8 cellular contexts compared by ENCODE assay signal in genomic region chr1:9317591-9318331, GRCh38. TPM values are rescaled to one million over a fixed set of nuclear protein-coding genes. Genes with fewer than 3 reads are reported as not detected.
A peak's percentile ranks its signal among the peaks of the same experiment; 100 is the strongest.
DNase-seq lines count a peak whose midpoint lies in the region; ATAC-seq and TF ChIP-seq lines count a peak whose summit lies in the region.

No MANE protein-coding gene starts in this region.

- no TSS peak for BruUV-seq in A673 (replicated peaks; lab: Mats Ljungman, UMichigan)

- TF ChIP-seq CTCF in A673 (conservative IDR thresholded peaks at IDR 0.05; ENCODE audit: low read depth, low read length) (no peak), lung (IDR thresholded peaks at IDR 0.05; ENCODE audit: control extremely low read depth, extremely low read depth) (no peak), GM13977 (IDR thresholded peaks at IDR 0.05; ENCODE audit: extremely low read depth, insufficient read depth, missing control alignments) (no peak), upper lobe of right lung (IDR thresholded peaks at IDR 0.05) (no peak)

- no peaks in the 10 kb centered on the region for H3K36me3 ChIP-seq in A673 (ENCODE audit: insufficient read depth, low read length, poor library complexity, severe bottlenecking)
- H3K36me3 ChIP-seq in lung (ENCODE audit: control insufficient read depth in 2 of 2, insufficient read depth in 2 of 2, low read length in 2 of 2) = peaks cover 0 to 2% of the 10 kb centered on the region in 2 donors
- no peaks in the 10 kb centered on the region for H3K36me3 ChIP-seq in upper lobe of right lung

- 30 to 45% methylated on average over 26 of the region's 26 CpGs for WGBS in lung, 2 donors

- intact Hi-C loops in A673 (cut with micrococcal nuclease; ENCODE audit: unreplicated experiment) (no loop called here), upper lobe of right lung (cut with DNase I) (no loop called here)

- H3K9me3 ChIP-seq in A673 (ENCODE audit: low read depth, low read length, poor library complexity, severe bottlenecking) (no peaks in the 10 kb centered on the region), lung (ENCODE audit: control insufficient read depth in 2 of 2, insufficient read depth in 1 of 2, low read length in 1 of 2) (no peaks in the 10 kb centered on the region), upper lobe of right lung (no peaks in the 10 kb centered on the region)

- H3K4me3 ChIP-seq in A673 (ENCODE audit: low read depth, low read length, poor library complexity, severe bottlenecking) (no peak overlapping the region), lung (no peak overlapping the region), upper lobe of right lung (no peak overlapping the region)

- CTCF ChIA-PET in A673 (lab: Charles Lee) = interaction anchor here (0.6 kb wide), 1 partner anchor 333 kb away, joined by 4 read pairs; no protein-coding TSS in a partner anchor

- ATAC-seq in lung (ENCODE audit: insufficient read depth, low FRiP score) (peak; percentile 8), upper lobe of right lung (no peak)

- in situ Hi-C loops in GM13977 (cut with MboI; ENCODE audit: low pct_unique_long_range_greater_than_20kb, low sequenced_read_pairs, unreplicated experiment) = no loop called here

- no peaks in the 10 kb centered on the region for H3K27me3 ChIP-seq in A673 (replicated peaks; ENCODE audit: insufficient read depth, low read depth, low read length, poor library complexity)
- no peaks in the 10 kb centered on the region for H3K27me3 ChIP-seq in lung (ENCODE audit: control insufficient read depth, insufficient read depth)
- no peaks in the 10 kb centered on the region for H3K27me3 ChIP-seq in upper lobe of right lung

- POLR2A ChIA-PET in A673 (lab: Charles Lee; ENCODE audit: low non-redundant PET) = no interaction called here

- H3K27ac ChIP-seq in A673 (ENCODE audit: low read depth, low read length, poor library complexity, severe bottlenecking) = no peak overlapping the region
- peak overlapping the region in 1 of 2 donors; percentile 48 for H3K27ac ChIP-seq in lung (ENCODE audit: low read depth in 1 of 2, low read length in 1 of 2)
- no peak overlapping the region for H3K27ac ChIP-seq in upper lobe of right lung

- DNase-seq in A673 (ENCODE audit: low spot score) (peak; percentile 12), HT-29 (ENCODE audit: low spot score) (peak; percentile 45), amniotic epithelial cell (ENCODE audit: low read depth) (peak; percentile 66), lung (ENCODE audit: low spot score) (peak; percentile 51), germinal center (ENCODE audit: low spot score) (no peak), HUDEP-2 (lab: John Stamatoyannopoulos, UW; ENCODE audit: unreplicated experiment in 76 of 76) (no peak), GM13977 (ENCODE audit: low spot score) (no peak), upper lobe of right lung (no peak)

- H3K4me1 ChIP-seq in A673 (ENCODE audit: insufficient read depth, low read length, poor library complexity, severe bottlenecking) (no peaks in the 10 kb centered on the region), lung (ENCODE audit: control insufficient read depth in 2 of 2, insufficient read depth in 2 of 2, low read length in 2 of 2) (peaks cover 0 to 31% of the 10 kb centered on the region in 2 donors), upper lobe of right lung (peaks cover 28% of the 10 kb centered on the region)

RNA-seq across cellular contexts. Expression of gene SPSB1, which starts 25.1 kb away (rescaled TPM):
- total RNA-seq in A673 (2021) (7.5 and 11.8 TPM in 2 replicates), lung (10 to 100 TPM in 1 of 2 donors, 1 to 10 TPM in 1; 9.5 to 23.8 TPM), upper lobe of right lung (29.0 TPM)
- total RNA-seq in HT-29 (2014; rRNA removed; shearing (Covaris generic)) = 8.3 and 11.9 TPM in 2 replicates
- 10 to 100 TPM; 19.5 to 25.9 TPM for polyA plus RNA-seq in lung

Comparison
In these comparisons a context has a peak if more than half of its experiments do, and no peak if none do; other contexts are left out.
1. DNase-seq: peak in A673 (single experiment), HT-29 (single experiment), amniotic epithelial cell (single experiment) and lung (single experiment); none in germinal center (single experiment), HUDEP-2 (0 of 76), GM13977 (single experiment) and upper lobe of right lung (single experiment).